ENCODE assay signal across 14 cellular contexts in genomic region chr7:19020062-19020461, GRCh38.
"Had no signal": no experiment of that assay in that cellular context is flagged by ENCODE, and none has a peak within 500 bp of the region (broad histone marks: within the 10 kb centered on the region; RNA-seq: fewer than 3 reads in every experiment).

No MANE protein-coding gene starts in this region.

- H3K27ac ChIP-seq: spleen, upper lobe of left lung had no signal

- H3K4me1 ChIP-seq: spleen, upper lobe of left lung had no signal

- DNase-seq: activated B cell treated with CpG ODN at 0.5 μM for 24 hours; activated CD4-positive, alpha-beta T cell treated with anti-CD3 and anti-CD28 coated beads for 48 hours; activated CD8-positive, alpha-beta T cell treated with anti-CD3 and anti-CD28 coated beads for 36 hours; activated gamma-delta T cell treated with Interleukin-2 at 50 U/mL for 16 hours; activated naive CD8-positive, alpha-beta T cell treated with anti-CD3 and anti-CD28 coated beads, Interleukin-2, amount 10 ng/mL, durations not matched to agents 7 days and 5 days; effector memory CD4-positive, alpha-beta T cell; spleen; stimulated activated naive CD8-positive, alpha-beta T cell treated with anti-CD3 and anti-CD28 coated beads, Interleukin-15, amount 100 ng/mL, for 72 hours; T-helper 2 cell; upper lobe of left lung had no signal

- H3K27me3 ChIP-seq: spleen, upper lobe of left lung had no signal

- ATAC-seq: activated CD8-positive, alpha-beta T cell treated with anti-CD3 and anti-CD28 coated beads for 36 hours; left lobe of liver; sciatic nerve; stimulated activated naive CD8-positive, alpha-beta T cell treated with anti-CD3 and anti-CD28 coated beads, Interleukin-15, amount 100 ng/mL, for 72 hours had no signal

- H3K36me3 ChIP-seq: spleen, upper lobe of left lung had no signal

- FAIRE-seq: islet of Langerhans, TTC549 had no signal

- H3K9me3 ChIP-seq: upper lobe of left lung had no signal

- H3K4me3 ChIP-seq: spleen, upper lobe of left lung had no signal
